Comparison of ENCODE assay signal across 8 cellular contexts in the genomic region with DNA sequence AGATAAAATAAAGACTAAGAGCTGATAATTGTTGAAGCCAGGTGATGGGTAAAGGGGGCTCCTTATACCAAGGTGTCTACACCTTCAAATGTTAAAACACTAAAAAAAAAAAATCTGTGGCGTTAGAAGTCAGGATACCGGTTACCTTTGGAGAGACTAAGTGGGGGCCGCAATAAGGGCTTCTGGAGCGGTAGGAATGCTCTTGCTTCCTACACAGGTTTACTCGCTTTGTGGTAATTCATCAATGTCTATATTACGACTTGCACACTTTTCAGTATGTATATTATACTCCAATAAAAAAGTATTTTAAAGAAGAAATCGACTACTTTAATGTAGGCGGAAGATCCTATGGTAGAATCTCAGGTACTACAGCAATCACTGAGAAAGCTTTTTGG. TPM values are rescaled to one million over a fixed set of nuclear protein-coding genes. Genes with fewer than 3 reads are reported as not detected.
A peak's percentile ranks its signal among the peaks of the same experiment; 100 is the strongest.
DNase-seq lines count a peak whose midpoint lies in the region; ATAC-seq, FAIRE-seq and TF ChIP-seq lines count a peak whose summit lies in the region.

No MANE protein-coding gene starts in this region.

- H3K9me3 ChIP-seq in A673 (ENCODE audit: low read depth, low read length, poor library complexity, severe bottlenecking): no peaks in the 10 kb centered on the region
- no peaks in the 10 kb centered on the region for H3K9me3 ChIP-seq in HUES6 (ENCODE audit: control insufficient read depth, insufficient read depth, low read depth, low read length)
- no peaks in the 10 kb centered on the region for H3K9me3 ChIP-seq in mucosa of rectum (ENCODE audit: control insufficient read depth in 2 of 2, low read length in 2 of 2)

- no peak for DNase-seq in A673 (ENCODE audit: low spot score)
- no peak for DNase-seq in bronchial epithelial cell (ENCODE audit: low read depth)
- DNase-seq in stimulated activated CD4-positive, alpha-beta T cell treated with anti-CD3 and anti-CD28 coated beads, Interleukin-4, amount 100 ng/mL, for 4 hours: no peak
- DNase-seq in NCI-H748 treated with DMSO at 0.1 percent for 48 hours (lab: John Stamatoyannopoulos, UW): no peak

- no peaks in the 10 kb centered on the region for H3K27me3 ChIP-seq in A673 (replicated peaks; ENCODE audit: insufficient read depth, low read depth, low read length, poor library complexity)
- H3K27me3 ChIP-seq in HUES6 (ENCODE audit: control insufficient read depth, insufficient read depth, low read length): no peaks in the 10 kb centered on the region
- H3K27me3 ChIP-seq in bronchial epithelial cell (ENCODE audit: control insufficient read depth, insufficient read depth, low read length): no peaks in the 10 kb centered on the region
- H3K27me3 ChIP-seq in mucosa of rectum (ENCODE audit: control insufficient read depth in 2 of 2, insufficient read depth in 2 of 2, low read length in 2 of 2): no peaks in the 10 kb centered on the region

- H3K27ac ChIP-seq in A673 (ENCODE audit: low read depth, low read length, poor library complexity, severe bottlenecking) (peak overlapping the region; percentile 98), HUES6 (ENCODE audit: low read depth, low read length) (peak overlapping the region; percentile 76; the same call in 1 of the 2 replicates), mucosa of rectum (ENCODE audit: low read depth in 2 of 2, low read length in 2 of 2) (peak overlapping the region; percentile 99)

- H3K4me3 ChIP-seq in A673 (ENCODE audit: low read depth, low read length, poor library complexity, severe bottlenecking): peak overlapping the region; percentile 80
- H3K4me3 ChIP-seq in HUES6 (ENCODE audit: low read depth, low read length): peak overlapping the region; percentile 82
- H3K4me3 ChIP-seq in bronchial epithelial cell (ENCODE audit: low read depth, low read length): peak overlapping the region; percentile 82
- peak overlapping the region; percentile 92 to 94 for H3K4me3 ChIP-seq in mucosa of rectum (ENCODE audit: low read length in 2 of 2)

- FAIRE-seq in bronchial epithelial cell (lab: Jason Lieb, UNC): no peak

- intact Hi-C loops in A673 (cut with micrococcal nuclease; ENCODE audit: unreplicated experiment): loop anchor here (5.0 kb wide), 1 partner anchor 170 kb away; no protein-coding TSS in a partner anchor

- H3K4me1 ChIP-seq in A673 (ENCODE audit: insufficient read depth, low read length, poor library complexity, severe bottlenecking): peaks cover 33% of the 10 kb centered on the region
- peaks cover 28% of the 10 kb centered on the region for H3K4me1 ChIP-seq in HUES6 (ENCODE audit: control insufficient read depth, insufficient read depth, low read length)
- peaks cover 8 to 10% of the 10 kb centered on the region in 2 donors for H3K4me1 ChIP-seq in mucosa of rectum (ENCODE audit: control insufficient read depth in 2 of 2, insufficient read depth in 2 of 2, low read length in 2 of 2)

- TF ChIP-seq CTCF in A673 (conservative IDR thresholded peaks at IDR 0.05; ENCODE audit: low read depth, low read length): no peak
- TF ChIP-seq CTCF in bronchial epithelial cell (IDR thresholded peaks at IDR 0.05; ENCODE audit: insufficient read depth, low read length, severe bottlenecking): no peak

- peaks cover 39% of the 10 kb centered on the region for H3K36me3 ChIP-seq in A673 (ENCODE audit: insufficient read depth, low read length, poor library complexity, severe bottlenecking)
- H3K36me3 ChIP-seq in HUES6 (ENCODE audit: control insufficient read depth, insufficient read depth, low read length): peaks cover 24% of the 10 kb centered on the region
- no peaks in the 10 kb centered on the region for H3K36me3 ChIP-seq in bronchial epithelial cell (ENCODE audit: control insufficient read depth, insufficient read depth, low read length)
- H3K36me3 ChIP-seq in mucosa of rectum (ENCODE audit: control insufficient read depth in 2 of 2, insufficient read depth in 2 of 2, low read length in 2 of 2): peaks cover 9 to 16% of the 10 kb centered on the region in 2 donors

- POLR2A ChIA-PET in A673 (lab: Charles Lee; ENCODE audit: low non-redundant PET): no interaction called here

- CTCF ChIA-PET in A673 (lab: Charles Lee): interaction anchor here (1.4 kb wide), 2 partner anchors 26 to 524 kb away, joined by 6 to 7 read pairs; no protein-coding TSS in a partner anchor

- TF ChIP-seq POLR2A in GM18505 (IDR thresholded peaks at IDR 0.05; ENCODE audit: borderline replicate concordance, extremely low read depth, insufficient read depth, insufficient read length): no peak

- ATAC-seq in GM18505 (IDR thresholded peaks at IDR 0.05; ENCODE audit: unreplicated experiment): no peak
- no peak for ATAC-seq in GM18909 (IDR thresholded peaks at IDR 0.05; ENCODE audit: poor library complexity, unreplicated experiment)

- H3K9ac ChIP-seq in HUES6 (ENCODE audit: low read length) (peak overlapping the region; percentile 93), mucosa of rectum (ENCODE audit: low read depth in 1 of 2, low read length in 2 of 2) (peak overlapping the region; percentile 92 to 94)

- no TSS peak for BruUV-seq in A673 (replicated peaks; lab: Mats Ljungman, UMichigan)

RNA-seq across cellular contexts. Expression of gene MRPS27, which starts 12.5 kb away (rescaled TPM):
- total RNA-seq in A673 (2021) (83.2 and 88.6 TPM in 2 replicates), bronchial epithelial cell (32.8 and 53.4 TPM in 2 replicates)

RNA-seq across cellular contexts. Expression of gene PTCD2, which starts 12.6 kb away (rescaled TPM):
- total RNA-seq in A673 (2021) (12.7 and 17.3 TPM in 2 replicates), bronchial epithelial cell (3.4 and 3.6 TPM in 2 replicates)
